ENCODE assay signal across 1 cellular context in genomic region chr12:120000556-120000955, GRCh38.
TF ChIP-seq lines count a peak whose summit lies in the region.

No MANE protein-coding gene starts in this region.

TF ChIP-seq in HepG2, 621 proteins besides CTCF, POLR2A, EP300 and RAD21 (continued from another document and continues in another):
- no peak for TF ChIP-seq DMTF1 (CRISPR knock-in tag; IDR thresholded peaks at IDR 0.05)
- TF ChIP-seq KDM1A (CRISPR knock-in tag; IDR thresholded peaks at IDR 0.05) = 0 out of 2 replicates have a peak, but pooled peaks have one; percentile 43
- TF ChIP-seq MYNN (CRISPR knock-in tag; IDR thresholded peaks at IDR 0.05; ENCODE audit: low read depth) = no peak
- no peak for TF ChIP-seq ZNF570 (CRISPR knock-in tag; IDR thresholded peaks at IDR 0.05; ENCODE audit: borderline replicate concordance)
- no peak for TF ChIP-seq ZNF329 (CRISPR knock-in tag; IDR thresholded peaks at IDR 0.05; ENCODE audit: low read depth)
- TF ChIP-seq ZNF629 (CRISPR knock-in tag; conservative IDR thresholded peaks at IDR 0.05) = peak; percentile 96
- peak; percentile 36 for TF ChIP-seq TEAD3 (CRISPR knock-in tag; optimal IDR thresholded peaks at IDR 0.05; ENCODE audit: borderline replicate concordance)
- peak; percentile 52 for TF ChIP-seq NFE2L2 (IDR thresholded peaks at IDR 0.05; ENCODE audit: low read length)
- TF ChIP-seq MED1 (CRISPR knock-in tag; IDR thresholded peaks at IDR 0.05) = 0 out of 2 replicates have a peak, but pooled peaks have one; percentile 25
- peak; percentile 96; the same call in 1 of the 2 replicates for TF ChIP-seq CHD4 (IDR thresholded peaks at IDR 0.05; ENCODE audit: borderline replicate concordance, low read length)
- TF ChIP-seq NCOR1 (IDR thresholded peaks at IDR 0.05; ENCODE audit: borderline replicate concordance, low read length) = peak; percentile 70; the same call in 1 of the 2 replicates
- TF ChIP-seq HMGXB3 (CRISPR knock-in tag; IDR thresholded peaks at IDR 0.05; ENCODE audit: borderline replicate concordance) = no peak
- TF ChIP-seq RORA (CRISPR knock-in tag; IDR thresholded peaks at IDR 0.05) = no peak
- TF ChIP-seq SYNCRIP (IDR thresholded peaks at IDR 0.05; ENCODE audit: insufficient read depth, low read depth, low read length) = no peak
- TF ChIP-seq CEBPG (CRISPR knock-in tag; IDR thresholded peaks at IDR 0.05) = 0 out of 2 replicates have a peak, but pooled peaks have one; percentile 17
- no peak for TF ChIP-seq MATR3 (CRISPR knock-in tag; IDR thresholded peaks at IDR 0.05)
- TF ChIP-seq TCF7 (IDR thresholded peaks at IDR 0.05; ENCODE audit: low read depth) = no peak
- no peak for TF ChIP-seq SIX4 (CRISPR knock-in tag; IDR thresholded peaks at IDR 0.05)
- 0 out of 2 replicates have a peak, but pooled peaks have one; percentile 33 for TF ChIP-seq CREM (IDR thresholded peaks at IDR 0.05)
- no peak for TF ChIP-seq CREM (CRISPR knock-in tag; IDR thresholded peaks at IDR 0.05)
- no peak for TF ChIP-seq HOXA5 (CRISPR knock-in tag; IDR thresholded peaks at IDR 0.05)
- no peak for TF ChIP-seq STAG1 (CRISPR knock-in tag; IDR thresholded peaks at IDR 0.05)
- no peak for TF ChIP-seq ERF (CRISPR knock-in tag; IDR thresholded peaks at IDR 0.05)
- no peak for TF ChIP-seq MXD3 (CRISPR knock-in tag; IDR thresholded peaks at IDR 0.05)
- TF ChIP-seq ZNF773 (CRISPR knock-in tag; IDR thresholded peaks at IDR 0.05; ENCODE audit: borderline replicate concordance) = no peak
- TF ChIP-seq SAP130 (CRISPR knock-in tag; IDR thresholded peaks at IDR 0.05; ENCODE audit: low read depth) = peak; percentile 48; the same call in 1 of the 2 replicates
- no peak for TF ChIP-seq JUND (CRISPR knock-in tag; IDR thresholded peaks at IDR 0.05)
- TF ChIP-seq KMT2A (CRISPR knock-in tag; IDR thresholded peaks at IDR 0.05) = no peak
- no peak for TF ChIP-seq NFATC3 (CRISPR knock-in tag; IDR thresholded peaks at IDR 0.05)
- TF ChIP-seq CEBPB (IDR thresholded peaks at IDR 0.05; ENCODE audit: borderline replicate concordance, low read depth, low read length) = peak; percentile 29; the same call in 1 of the 2 replicates
- TF ChIP-seq MAFK (conservative IDR thresholded peaks at IDR 0.05 in 1 of 2, IDR thresholded peaks at IDR 0.05 in 1 of 2; ENCODE audit: low read length in 2 of 2) = 0 out of 4 replicates have a peak, but pooled peaks have one; percentile 12 to 42
- no peak for TF ChIP-seq ZSCAN21 (CRISPR knock-in tag; IDR thresholded peaks at IDR 0.05; ENCODE audit: borderline replicate concordance)
- TF ChIP-seq, protein P1, sequence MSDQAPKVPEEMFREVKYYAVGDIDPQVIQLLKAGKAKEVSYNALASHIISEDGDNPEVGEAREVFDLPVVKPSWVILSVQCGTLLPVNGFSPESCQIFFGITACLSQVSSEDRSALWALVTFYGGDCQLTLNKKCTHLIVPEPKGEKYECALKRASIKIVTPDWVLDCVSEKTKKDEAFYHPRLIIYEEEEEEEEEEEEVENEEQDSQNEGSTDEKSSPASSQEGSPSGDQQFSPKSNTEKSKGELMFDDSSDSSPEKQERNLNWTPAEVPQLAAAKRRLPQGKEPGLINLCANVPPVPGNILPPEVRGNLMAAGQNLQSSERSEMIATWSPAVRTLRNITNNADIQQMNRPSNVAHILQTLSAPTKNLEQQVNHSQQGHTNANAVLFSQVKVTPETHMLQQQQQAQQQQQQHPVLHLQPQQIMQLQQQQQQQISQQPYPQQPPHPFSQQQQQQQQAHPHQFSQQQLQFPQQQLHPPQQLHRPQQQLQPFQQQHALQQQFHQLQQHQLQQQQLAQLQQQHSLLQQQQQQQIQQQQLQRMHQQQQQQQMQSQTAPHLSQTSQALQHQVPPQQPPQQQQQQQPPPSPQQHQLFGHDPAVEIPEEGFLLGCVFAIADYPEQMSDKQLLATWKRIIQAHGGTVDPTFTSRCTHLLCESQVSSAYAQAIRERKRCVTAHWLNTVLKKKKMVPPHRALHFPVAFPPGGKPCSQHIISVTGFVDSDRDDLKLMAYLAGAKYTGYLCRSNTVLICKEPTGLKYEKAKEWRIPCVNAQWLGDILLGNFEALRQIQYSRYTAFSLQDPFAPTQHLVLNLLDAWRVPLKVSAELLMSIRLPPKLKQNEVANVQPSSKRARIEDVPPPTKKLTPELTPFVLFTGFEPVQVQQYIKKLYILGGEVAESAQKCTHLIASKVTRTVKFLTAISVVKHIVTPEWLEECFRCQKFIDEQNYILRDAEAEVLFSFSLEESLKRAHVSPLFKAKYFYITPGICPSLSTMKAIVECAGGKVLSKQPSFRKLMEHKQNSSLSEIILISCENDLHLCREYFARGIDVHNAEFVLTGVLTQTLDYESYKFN (CRISPR knock-in tag; conservative IDR thresholded peaks at IDR 0.05) = 0 out of 2 replicates have a peak, but pooled peaks have one; percentile 13
- peak; percentile 56 for TF ChIP-seq HNF4A (CRISPR knock-in tag; IDR thresholded peaks at IDR 0.05)
- no peak for TF ChIP-seq SOX5 (CRISPR knock-in tag; IDR thresholded peaks at IDR 0.05; ENCODE audit: borderline replicate concordance)
- no peak for TF ChIP-seq ZNF580 (CRISPR knock-in tag; IDR thresholded peaks at IDR 0.05; ENCODE audit: borderline replicate concordance, low read depth)
- TF ChIP-seq REXO4 (CRISPR knock-in tag; IDR thresholded peaks at IDR 0.05; ENCODE audit: borderline replicate concordance) = no peak
- TF ChIP-seq ZNF605 (CRISPR knock-in tag; IDR thresholded peaks at IDR 0.05) = no peak
- no peak for TF ChIP-seq ARNT2 (CRISPR knock-in tag; IDR thresholded peaks at IDR 0.05; ENCODE audit: low read depth)
- TF ChIP-seq ZHX2 (IDR thresholded peaks at IDR 0.05; ENCODE audit: low read depth) = no peak
- no peak for TF ChIP-seq ZHX2 (CRISPR knock-in tag; IDR thresholded peaks at IDR 0.05; ENCODE audit: borderline replicate concordance)
- TF ChIP-seq FOXA3 (CRISPR knock-in tag; IDR thresholded peaks at IDR 0.05) = no peak
- TF ChIP-seq, protein P2, sequence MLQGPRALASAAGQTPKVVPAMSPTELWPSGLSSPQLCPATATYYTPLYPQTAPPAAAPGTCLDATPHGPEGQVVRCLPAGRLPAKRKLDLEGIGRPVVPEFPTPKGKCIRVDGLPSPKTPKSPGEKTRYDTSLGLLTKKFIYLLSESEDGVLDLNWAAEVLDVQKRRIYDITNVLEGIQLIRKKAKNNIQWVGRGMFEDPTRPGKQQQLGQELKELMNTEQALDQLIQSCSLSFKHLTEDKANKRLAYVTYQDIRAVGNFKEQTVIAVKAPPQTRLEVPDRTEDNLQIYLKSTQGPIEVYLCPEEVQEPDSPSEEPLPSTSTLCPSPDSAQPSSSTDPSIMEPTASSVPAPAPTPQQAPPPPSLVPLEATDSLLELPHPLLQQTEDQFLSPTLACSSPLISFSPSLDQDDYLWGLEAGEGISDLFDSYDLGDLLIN (CRISPR knock-in tag; IDR thresholded peaks at IDR 0.05; ENCODE audit: borderline replicate concordance) = no peak
- no peak for TF ChIP-seq ZNF235 (CRISPR knock-in tag; IDR thresholded peaks at IDR 0.05; ENCODE audit: borderline replicate concordance)
- TF ChIP-seq GZF1 (CRISPR knock-in tag; IDR thresholded peaks at IDR 0.05) = no peak
- TF ChIP-seq, protein P3, sequence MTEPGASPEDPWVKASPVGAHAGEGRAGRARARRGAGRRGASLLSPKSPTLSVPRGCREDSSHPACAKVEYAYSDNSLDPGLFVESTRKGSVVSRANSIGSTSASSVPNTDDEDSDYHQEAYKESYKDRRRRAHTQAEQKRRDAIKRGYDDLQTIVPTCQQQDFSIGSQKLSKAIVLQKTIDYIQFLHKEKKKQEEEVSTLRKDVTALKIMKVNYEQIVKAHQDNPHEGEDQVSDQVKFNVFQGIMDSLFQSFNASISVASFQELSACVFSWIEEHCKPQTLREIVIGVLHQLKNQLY (CRISPR knock-in tag; IDR thresholded peaks at IDR 0.05) = no peak
- TF ChIP-seq ZMYM2 (CRISPR knock-in tag; IDR thresholded peaks at IDR 0.05) = no peak
- TF ChIP-seq NFYC (CRISPR knock-in tag; IDR thresholded peaks at IDR 0.05) = no peak
- TF ChIP-seq FOXM1 (CRISPR knock-in tag; IDR thresholded peaks at IDR 0.05) = no peak
- no peak for TF ChIP-seq SMARCC2 (IDR thresholded peaks at IDR 0.05)
- TF ChIP-seq ESRRA (CRISPR knock-in tag; IDR thresholded peaks at IDR 0.05; ENCODE audit: low read depth) = no peak
- TF ChIP-seq LCORL (IDR thresholded peaks at IDR 0.05) = no peak
- no peak for TF ChIP-seq LCORL (CRISPR knock-in tag; IDR thresholded peaks at IDR 0.05)
